ENCODE assay signal across 16 cellular contexts in the genomic region with DNA sequence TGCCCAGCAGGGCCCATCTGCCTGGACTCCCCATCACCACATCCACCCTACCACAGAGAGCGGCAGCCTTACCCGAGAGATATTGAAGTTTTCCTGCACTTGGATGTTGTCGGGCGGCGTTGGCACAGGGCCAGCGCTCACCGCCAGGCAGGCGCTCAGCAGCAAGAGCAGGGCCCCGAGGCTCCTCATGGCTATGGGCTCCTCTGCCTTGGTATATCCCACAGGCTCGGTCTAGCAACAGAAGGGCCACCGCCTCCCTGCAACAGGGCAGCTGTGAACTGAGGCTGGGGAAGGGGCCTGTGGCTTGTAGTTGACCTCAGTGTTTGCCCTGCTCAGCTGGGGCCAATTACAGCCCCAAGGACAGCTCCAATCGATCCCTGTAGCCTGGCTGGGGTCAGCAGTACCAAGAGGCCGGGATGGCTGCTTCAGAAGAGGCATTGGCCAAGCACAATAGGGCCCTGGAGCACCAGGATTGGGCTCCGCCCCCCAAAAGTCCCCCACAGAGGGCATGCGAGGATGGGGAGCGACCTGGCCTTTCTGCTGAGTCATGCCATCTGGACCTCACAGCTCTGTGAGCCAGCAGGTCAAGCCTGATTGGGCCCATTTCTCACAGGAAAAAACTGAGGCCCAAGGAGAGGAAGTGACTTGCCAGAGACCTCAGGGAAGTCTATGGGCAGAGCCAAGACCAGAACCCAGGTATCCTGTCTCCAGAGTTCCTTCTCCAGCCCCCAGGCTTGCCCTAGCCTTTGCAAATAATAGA. TPM values are rescaled to one million over a fixed set of nuclear protein-coding genes. Genes with fewer than 3 reads are reported as not detected.
A peak's percentile ranks its signal among the peaks of the same experiment; 100 is the strongest.
DNase-seq lines count a peak whose midpoint lies in the region; ATAC-seq, FAIRE-seq and TF ChIP-seq lines count a peak whose summit lies in the region.
"Had no signal": no experiment of that assay in that cellular context is flagged by ENCODE, and none has a peak within 500 bp of the region (broad histone marks: within the 10 kb centered on the region; RNA-seq: fewer than 3 reads in every experiment).

Gene AMBP, minus strand, starts transcription at position 280 of the 760 bp plus-strand sequence. Its CDS starts 91 bp downstream, at position 189.

- ATAC-seq in K562 (peak; percentile 34), gastroesophageal sphincter (no peak)

- H3K79me2 ChIP-seq in K562 (ENCODE audit: control insufficient read depth, insufficient read depth, low read length), result no peaks in the 10 kb centered on the region

- H3K9me3 ChIP-seq in BLaER1, result no peaks in the 10 kb centered on the region
- H3K9me3 ChIP-seq in K562 (replicated peaks; ENCODE audit: control insufficient read depth, insufficient read depth, low read depth, low read length), result no peaks in the 10 kb centered on the region
- H3K9me3 ChIP-seq in gastroesophageal sphincter, result no peaks in the 10 kb centered on the region
- H3K9me3 ChIP-seq in tibial nerve, result no peaks in the 10 kb centered on the region
- H3K9me3 ChIP-seq: testis had no signal

- TF ChIP-seq EP300 in K562 (IDR thresholded peaks at IDR 0.05; ENCODE audit: low read length) (no peak), gastroesophageal sphincter (IDR thresholded peaks at IDR 0.05) (no peak), tibial nerve (IDR thresholded peaks at IDR 0.05) (no peak)

- no peak for TF ChIP-seq POLR2A in K562 (conservative IDR thresholded peaks at IDR 0.05)
- TF ChIP-seq POLR2A in gastroesophageal sphincter (IDR thresholded peaks at IDR 0.05), result no peak
- TF ChIP-seq POLR2A in tibial nerve (IDR thresholded peaks at IDR 0.05), result no peak

- no peak for FAIRE-seq in K562 (lab: Jason Lieb, UNC)
- FAIRE-seq: TTC549 had no signal

- CTCF ChIA-PET in K562 (lab: Yijun Ruan, JAX; ENCODE audit: low intra/inter-chr PET ratio), result no interaction called here

- TF ChIP-seq CTCF in K562 (IDR thresholded peaks at IDR 0.05 in 2 of 3, conservative IDR thresholded peaks at IDR 0.05 in 1 of 3; ENCODE audit: insufficient read depth in 2 of 3, low read depth in 1 of 3, low read length in 3 of 3) (no peak), gastroesophageal sphincter (IDR thresholded peaks at IDR 0.05) (no peak), tibial nerve (IDR thresholded peaks at IDR 0.05) (no peak)

- no TSS peak for BruUV-seq in K562 (replicated peaks; lab: Mats Ljungman, UMichigan)

- in situ Hi-C loops in K562 (cut with MboI), result no loop called here

- 0 out of 2 replicates have a peak within 1 kb of the TSS, but pooled peaks have one; percentile 51 for H2AFZ ChIP-seq in K562 (ENCODE audit: low read depth, low read length)

- H3K27me3 ChIP-seq in BLaER1 (no peaks in the 10 kb centered on the region), K562 (ENCODE audit: control insufficient read depth in 2 of 2, insufficient read depth in 2 of 2, low read length in 2 of 2) (peaks cover 4 to 25% of the 10 kb centered on the region in 2 experiments; a peak in 3 of 5 replicates), gastroesophageal sphincter (peaks cover 32% of the 10 kb centered on the region), tibial nerve (peaks cover 0 to 21% of the 10 kb centered on the region in 2 donors)
- H3K27me3 ChIP-seq: testis had no signal

- POLR2A ChIA-PET in K562 (lab: Yijun Ruan, JAX), result interaction anchor here (0.6 to 1.6 kb wide), 2 partner anchors 10 to 170 kb away, joined by 3 to 4 read pairs; no protein-coding TSS in a partner anchor

- DNase-seq in HT-29 (ENCODE audit: low spot score) (peak; percentile 49), K562 (ENCODE audit: extremely low read depth in 1 of 4, low spot score in 3 of 4) (peak; percentile 30 to 52 (median 41)), mucosa of gallbladder (ENCODE audit: low spot score) (peak; percentile 60), HUDEP-2 (lab: John Stamatoyannopoulos, UW; ENCODE audit: unreplicated experiment in 76 of 76) (no peak), SHP77 treated with DMSO at 0.1 percent for 48 hours (lab: John Stamatoyannopoulos, UW) (no peak), tibial nerve (ENCODE audit: low spot score in 2 of 2) (no peak)
- DNase-seq: AML-193; effector CD8-positive, alpha-beta T cell; foreskin fibroblast; Karpas-422; NCI-H1694 treated with DMSO at 0.1 percent for 48 hours; testis had no signal

- H4K20me1 ChIP-seq in BLaER1, result no peaks in the 10 kb centered on the region
- H4K20me1 ChIP-seq in K562 (replicated peaks; ENCODE audit: control insufficient read depth, insufficient read depth, low read length), result no peaks in the 10 kb centered on the region

- peaks cover 56% of the 10 kb centered on the region for H3K4me1 ChIP-seq in BLaER1
- H3K4me1 ChIP-seq in K562 (replicated peaks in 1 of 2; ENCODE audit: control insufficient read depth in 2 of 2, insufficient read depth in 2 of 2, low read length in 2 of 2), result peaks cover 5 to 6% of the 10 kb centered on the region in 2 experiments; a peak in 4 of 5 replicates
- peaks cover 0 to 10% (median 0%) of the 10 kb centered on the region in 3 donors for H3K4me1 ChIP-seq in gastroesophageal sphincter
- peaks cover 0 to 6% (median 0%) of the 10 kb centered on the region in 4 donors for H3K4me1 ChIP-seq in tibial nerve
- H3K4me1 ChIP-seq: testis had no signal

- peak within 1 kb of the TSS; percentile 40 for H3K4me2 ChIP-seq in BLaER1
- H3K4me2 ChIP-seq in K562 (ENCODE audit: insufficient read depth, low read length), result no peak within 1 kb of the TSS

- H3K9me1 ChIP-seq in K562 (ENCODE audit: control insufficient read depth, insufficient read depth, low read length), result no peaks in the 10 kb centered on the region

- intact Hi-C loops in K562 (cut with micrococcal nuclease), result loop anchor here (5.0 kb wide), 1 partner anchor 341 kb away; no protein-coding TSS in a partner anchor

- WGBS in K562 (ENCODE audit: insufficient coverage, low coverage, missing lambda C conversion rate), result 8% methylated on average over 16 of the region's 16 CpGs
- WGBS in gastroesophageal sphincter (ENCODE audit: low coverage in 1 of 2), 2 donors, result 20% methylated on average over 1 of the region's 16 CpGs; no CpG with 5 or more reads in 1 of the 2 donors
- 55 to 71% methylated on average over 4 to 13 of the region's 16 CpGs for WGBS in tibial nerve, 2 donors

- H3K4me3 ChIP-seq in BLaER1 (no peak within 1 kb of the TSS), K562 (no peak within 1 kb of the TSS), gastroesophageal sphincter (no peak within 1 kb of the TSS), tibial nerve (no peak within 1 kb of the TSS)
- H3K4me3 ChIP-seq: testis had no signal

- peak within 1 kb of the TSS; percentile 32; the same call in 1 of the 2 replicates for H3K9ac ChIP-seq in BLaER1
- H3K9ac ChIP-seq in K562 (ENCODE audit: insufficient read depth in 1 of 2, low read depth in 2 of 2, low read length in 2 of 2), result peak within 1 kb of the TSS in 1 of 2 experiments; percentile 56; a peak in 2 of 4 replicates

- peak within 1 kb of the TSS; percentile 58 for H3K27ac ChIP-seq in BLaER1
- H3K27ac ChIP-seq in K562 (ENCODE audit: extremely low read depth, low read depth, low read length), result no peak within 1 kb of the TSS
- H3K27ac ChIP-seq in gastroesophageal sphincter, result no peak within 1 kb of the TSS
- H3K27ac ChIP-seq in tibial nerve, result no peak within 1 kb of the TSS
- H3K27ac ChIP-seq: testis had no signal

- H3K36me3 ChIP-seq in BLaER1 (no peaks in the 10 kb centered on the region), K562 (ENCODE audit: control insufficient read depth, insufficient read depth, low read length) (no peaks in the 10 kb centered on the region), gastroesophageal sphincter (no peaks in the 10 kb centered on the region), tibial nerve (no peaks in the 10 kb centered on the region)

- TF ChIP-seq RAD21 in K562 (CRISPR knock-in tag; conservative IDR thresholded peaks at IDR 0.05 in 1 of 2, IDR thresholded peaks at IDR 0.05 in 1 of 2), result no peak

TF ChIP-seq in K562, 482 proteins besides CTCF, POLR2A, EP300 and RAD21 (continues in another document):
- no peak for TF ChIP-seq CREB5 (CRISPR knock-in tag; IDR thresholded peaks at IDR 0.05)
- TF ChIP-seq ZKSCAN8 (CRISPR knock-in tag; IDR thresholded peaks at IDR 0.05), result no peak
- peak; percentile 95 for TF ChIP-seq NFIC (IDR thresholded peaks at IDR 0.05)
- TF ChIP-seq RBM25 (IDR thresholded peaks at IDR 0.05; ENCODE audit: low read depth, low read length, severe bottlenecking), result peak; percentile 23
- TF ChIP-seq NFE2 (IDR thresholded peaks at IDR 0.05; ENCODE audit: low read depth), result peak; percentile 83
- TF ChIP-seq SAP30 (IDR thresholded peaks at IDR 0.05; ENCODE audit: borderline replicate concordance, insufficient read depth, low read depth, low read length, poor library complexity, severe bottlenecking), result no peak

RNA-seq across cellular contexts. Expression of gene AMBP, which starts in this region (rescaled TPM):
- 3.0 and 4.4 TPM in 2 replicates for total RNA-seq in HT-29 (2014; rRNA removed; shearing (Covaris generic))
- total RNA-seq in K562 (2011; cell fraction: chromatin; rRNA removed; ENCODE audit: low replicate concordance), result not detected in 2 replicates
- total RNA-seq in K562 (2011; cell fraction: nucleolus; rRNA removed), result not detected in 2 replicates
- not detected in 2 replicates for total RNA-seq in K562 (2011; cell fraction: nucleoplasm; rRNA removed)
- total RNA-seq in K562 (2014; rRNA removed), result not detected in 2 replicates
- total RNA-seq in K562 (2014; rRNA removed; fragmentation: Illumina TruSeq; extraction: Trizol), result not detected in 2 replicates
- not detected in 2 replicates for total RNA-seq in K562 (2015; rRNA removed; fragmentation: Illumina TruSeq; extraction: Trizol)
- total RNA-seq in K562 (2021), result 1.3 and 2.1 TPM in 2 replicates
- not detected in 2 replicates for polyA plus RNA-seq in K562 (2011; rRNA removed)
- polyA plus RNA-seq in K562 (2011; cell fraction: cytosol; rRNA removed), result not detected in 2 replicates
- polyA plus RNA-seq in K562 (2011; cell fraction: nucleus; rRNA removed), result not detected in 2 replicates
- polyA plus RNA-seq in K562 (2012), result not detected in 2 replicates
- not detected in 2 replicates for polyA plus RNA-seq in K562 (2014; fragmentation: Illumina TruSeq; extraction: Trizol)
- not detected for polyA plus RNA-seq in K562 (2014; fragmentation: Nextera tagmentation; extraction: Ambion mirVana)
- not detected in 2 replicates for polyA plus RNA-seq in K562 (2014; rRNA removed)
- polyA minus RNA-seq in K562 (2011; rRNA and poly(A)+ RNA removed), result not detected in 2 replicates
- 2.5 TPM in 1 of 2 replicates, not detected in the other for polyA minus RNA-seq in K562 (2011; cell fraction: cytosol; rRNA and poly(A)+ RNA removed)
- not detected in 2 replicates for polyA minus RNA-seq in K562 (2011; cell fraction: nucleus; rRNA and poly(A)+ RNA removed)
- total RNA-seq in mucosa of gallbladder, result 1,366 TPM
- total RNA-seq in gastroesophageal sphincter, result not detected
- total RNA-seq in tibial nerve, result not detected
- total RNA-seq: omental fat pad had no signal

Comparison
In these comparisons a context has a peak if more than half of its experiments do, and no peak if none do; other contexts are left out.
1. RNA of gene AMBP (total RNA-seq): 1,366 TPM in mucosa of gallbladder (single experiment); 3.0 to 4.4 TPM in HT-29, 1.3 to 2.1 TPM in K562, not detected in gastroesophageal sphincter and not detected in tibial nerve; every median in the first group is over 100 times any median in the second.
2. DNase-seq: peak in HT-29 (single experiment), K562 (4 of 4) and mucosa of gallbladder (single experiment); none in HUDEP-2 (0 of 76), SHP77 treated with DMSO at 0.1 percent for 48 hours (single experiment) and tibial nerve (0 of 2).